19 cellular contexts compared by ENCODE assay signal in genomic region chr10:111999205-111999914, GRCh38.
DNase-seq lines count a peak whose midpoint lies in the region; ATAC-seq and TF ChIP-seq lines count a peak whose summit lies in the region.
"Had no signal": no experiment of that assay in that cellular context is flagged by ENCODE, and none has a peak within 500 bp of the region (broad histone marks: within the 10 kb centered on the region; RNA-seq: fewer than 3 reads in every experiment).

No MANE protein-coding gene starts in this region.

- no peak for TF ChIP-seq RAD21 in neural cell (conservative IDR thresholded peaks at IDR 0.05)

- TF ChIP-seq EP300 in neural cell (conservative IDR thresholded peaks at IDR 0.05; ENCODE audit: poor library complexity, severe bottlenecking), result no peak

- H3K9me3 ChIP-seq in neural cell (ENCODE audit: low read length) (no peaks in the 10 kb centered on the region), GM23248 (ENCODE audit: low read depth) (no peaks in the 10 kb centered on the region)
- H3K9me3 ChIP-seq: BLaER1, MG63 had no signal

- H3K4me3 ChIP-seq in GM23338 (no peak overlapping the region), neural cell (ENCODE audit: low read length) (no peak overlapping the region), GM23248 (no peak overlapping the region)
- H3K4me3 ChIP-seq: BLaER1, MG63 had no signal

- H3K36me3 ChIP-seq in GM23338 (ENCODE audit: insufficient read depth), result no peaks in the 10 kb centered on the region
- H3K36me3 ChIP-seq in neural cell (ENCODE audit: insufficient read depth, low read length), result no peaks in the 10 kb centered on the region
- no peaks in the 10 kb centered on the region for H3K36me3 ChIP-seq in GM23248 (ENCODE audit: low read depth)
- H3K36me3 ChIP-seq: BLaER1, MG63 had no signal

- H3K27me3 Mint-ChIP-seq in GM23338 (ENCODE audit: insufficient read depth, low read depth, poor library complexity), result peaks cover 3% of the 10 kb centered on the region
- H3K27me3 Mint-ChIP-seq in WTC11 (ENCODE audit: low read depth), result peaks cover 7% of the 10 kb centered on the region

- H3K27me3 ChIP-seq in GM23338 (ENCODE audit: insufficient read depth), result no peaks in the 10 kb centered on the region
- H3K27me3 ChIP-seq in neural cell (ENCODE audit: insufficient read depth, low read depth, low read length), result no peaks in the 10 kb centered on the region
- peaks cover 31% of the 10 kb centered on the region for H3K27me3 ChIP-seq in GM23248 (replicated peaks; ENCODE audit: insufficient read depth)
- H3K27me3 ChIP-seq: BLaER1, MG63 had no signal

- H3K4me3 Mint-ChIP-seq in GM23338, result no peak overlapping the region
- H3K4me3 Mint-ChIP-seq in WTC11, result no peak overlapping the region
- H3K4me3 Mint-ChIP-seq: CD8-positive, alpha-beta T cell had no signal

- H3K9me2 ChIP-seq in GM23338 (ENCODE audit: insufficient read depth) (peaks cover 21% of the 10 kb centered on the region; the same call in 1 of the 2 replicates), neural cell (ENCODE audit: insufficient read depth, low read length) (no peaks in the 10 kb centered on the region), GM23248 (ENCODE audit: insufficient read depth) (no peaks in the 10 kb centered on the region)

- ATAC-seq in GM23338 (peak; percentile 100), WTC11 (peak; percentile 97), HG03175 (IDR thresholded peaks at IDR 0.05; ENCODE audit: unreplicated experiment) (no peak)
- ATAC-seq: CD8-positive, alpha-beta T cell had no signal

- H3K9me3 Mint-ChIP-seq in GM23338 (no peaks in the 10 kb centered on the region; the same call in 2 of the 3 replicates), WTC11 (peaks cover 17% of the 10 kb centered on the region)
- H3K9me3 Mint-ChIP-seq: CD8-positive, alpha-beta T cell had no signal

- H3F3A ChIP-seq in GM23338 (replicated peaks; ENCODE audit: low read depth) (no peaks in the 10 kb centered on the region), neural cell (ENCODE audit: insufficient read depth, low read length, poor library complexity, severe bottlenecking) (peaks cover 3% of the 10 kb centered on the region), GM23248 (ENCODE audit: insufficient read depth) (no peaks in the 10 kb centered on the region)

- in situ Hi-C loops in GM23248 (cut with MboI), result no loop called here

- POLR2A ChIA-PET in WTC11 (lab: Charles Lee), result no interaction called here

- peaks cover 20% of the 10 kb centered on the region for H3K4me1 ChIP-seq in GM23338 (ENCODE audit: insufficient read depth)
- H3K4me1 ChIP-seq in GM23248 (ENCODE audit: insufficient read depth), result no peaks in the 10 kb centered on the region
- H3K4me1 ChIP-seq: BLaER1 had no signal

- H3K9ac ChIP-seq in neural cell (ENCODE audit: low read length) (no peak overlapping the region), GM23248 (no peak overlapping the region)
- H3K9ac ChIP-seq: BLaER1 had no signal

- WGBS in GM23248 (ENCODE audit: low coverage in 1 of 2, low lambda C conversion rate in 2 of 2, missing lambda C conversion rate in 2 of 2), 2 experiments, result 36% methylated on average over 4 of the region's 4 CpGs

- no peaks in the 10 kb centered on the region for H3K36me3 Mint-ChIP-seq in GM23338 (ENCODE audit: low read depth)
- H3K36me3 Mint-ChIP-seq in WTC11, result 0 out of 2 replicates have a peak, but pooled peaks cover 6% of the 10 kb centered on the region
- H3K36me3 Mint-ChIP-seq: CD8-positive, alpha-beta T cell had no signal

- TF ChIP-seq CTCF in GM23338 (conservative IDR thresholded peaks at IDR 0.05; ENCODE audit: low read depth in 2 of 2) (no peak), WTC11 (IDR thresholded peaks at IDR 0.05) (no peak), neural cell (IDR thresholded peaks at IDR 0.05; ENCODE audit: poor library complexity, severe bottlenecking) (no peak)

- H3K79me2 ChIP-seq in GM23338 (replicated peaks; ENCODE audit: insufficient read depth), result no peaks in the 10 kb centered on the region
- no peaks in the 10 kb centered on the region for H3K79me2 ChIP-seq in neural cell (replicated peaks; ENCODE audit: insufficient read depth, low read length)
- H3K79me2 ChIP-seq in GM23248 (ENCODE audit: insufficient read depth), result no peaks in the 10 kb centered on the region

- H2AFZ ChIP-seq in GM23338 (peak overlapping the region; percentile 19; the same call in 1 of the 2 replicates), neural cell (ENCODE audit: low read depth, low read length) (no peak overlapping the region), GM23248 (no peak overlapping the region)

- DNase-seq in GM23338 (ENCODE audit: low spot score) (peak; percentile 70), WTC11 (ENCODE audit: low spot score) (peak; percentile 51), iPS DF 19.7 (ENCODE audit: low read depth, low spot score) (peak; percentile 47), GM23248 (no peak), NOMO-1 (lab: John Stamatoyannopoulos, UW; ENCODE audit: unreplicated experiment in 2 of 2) (no peak)
- DNase-seq: CD8-positive, alpha-beta T cell; DND-41; GDM1; IMR-90; Karpas-422; MG63; NCI-H1092; NCI-H146; NCI-H2081 treated with DMSO at 0.1 percent for 48 hours; NCI-H524; SHP77 had no signal

- H3K4me1 Mint-ChIP-seq in GM23338 (peaks cover 16% of the 10 kb centered on the region), WTC11 (peaks cover 31% of the 10 kb centered on the region)

- H3K27ac Mint-ChIP-seq in GM23338 (no peak overlapping the region), WTC11 (peak overlapping the region; percentile 81; the same call in 1 of the 2 replicates)
- H3K27ac Mint-ChIP-seq: CD8-positive, alpha-beta T cell had no signal

- H4K20me1 ChIP-seq in GM23338 (replicated peaks; ENCODE audit: insufficient read depth), result no peaks in the 10 kb centered on the region
- H4K20me1 ChIP-seq in neural cell (ENCODE audit: insufficient read depth), result no peaks in the 10 kb centered on the region
- no peaks in the 10 kb centered on the region for H4K20me1 ChIP-seq in GM23248 (ENCODE audit: insufficient read depth)
- H4K20me1 ChIP-seq: BLaER1 had no signal

- CTCF ChIA-PET in WTC11 (lab: Charles Lee), result interaction anchor here (1.5 to 1.6 kb wide), 2 partner anchors 9 to 138 kb away, joined by 6 to 13 read pairs; no protein-coding TSS in a partner anchor

- H3K4me2 ChIP-seq in GM23338 (peak overlapping the region; percentile 59; the same call in 1 of the 2 replicates), neural cell (ENCODE audit: low read length) (no peak overlapping the region), GM23248 (ENCODE audit: unreplicated experiment) (no peak overlapping the region)
- H3K4me2 ChIP-seq: BLaER1 had no signal

- H3K27ac ChIP-seq in GM23338 (ENCODE audit: low read depth), result no peak overlapping the region
- H3K27ac ChIP-seq in neural cell (ENCODE audit: low read length), result peak overlapping the region; percentile 6
- no peak overlapping the region for H3K27ac ChIP-seq in GM23248
- H3K27ac ChIP-seq: BLaER1 had no signal

TF ChIP-seq in GM23338, 12 proteins besides CTCF, POLR2A, EP300 and RAD21 (continues in another document):
- TF ChIP-seq ZNF331 (CRISPR knock-in tag; IDR thresholded peaks at IDR 0.05; ENCODE audit: low read depth), result no peak

TF ChIP-seq in neural cell, 6 proteins besides CTCF, POLR2A, EP300 and RAD21:
- no peak for TF ChIP-seq TAF1 (IDR thresholded peaks at IDR 0.05; ENCODE audit: low read depth)
- no peak for TF ChIP-seq EZH2 (IDR thresholded peaks at IDR 0.05; ENCODE audit: borderline replicate concordance, insufficient read depth, low read length, poor library complexity, severe bottlenecking)
- TF ChIP-seq MXI1 (conservative IDR thresholded peaks at IDR 0.05; ENCODE audit: poor library complexity, severe bottlenecking), result no peak
- TF ChIP-seq REST (IDR thresholded peaks at IDR 0.05; ENCODE audit: borderline replicate concordance), result no peak
- TF ChIP-seq SMC3 (conservative IDR thresholded peaks at IDR 0.05; ENCODE audit: poor library complexity), result no peak
- TF ChIP-seq POLR2AphosphoS5 (IDR thresholded peaks at IDR 0.05), result no peak

Comparison
In these comparisons a context has a peak if more than half of its experiments do, and no peak if none do; other contexts are left out.
1. DNase-seq: peak in GM23338 (single experiment), WTC11 (single experiment) and iPS DF 19.7 (single experiment); none in GM23248 (single experiment) and NOMO-1 (0 of 2).